ENCODE assay signal across 20 cellular contexts in genomic region chr18:29157905-29158304, GRCh38.
A peak's percentile ranks its signal among the peaks of the same experiment; 100 is the strongest.
DNase-seq lines count a peak whose midpoint lies in the region; ATAC-seq and TF ChIP-seq lines count a peak whose summit lies in the region.
"Had no signal": no experiment of that assay in that cellular context is flagged by ENCODE, and none has a peak within 500 bp of the region (broad histone marks: within the 10 kb centered on the region; RNA-seq: fewer than 3 reads in every experiment).

No MANE protein-coding gene starts in this region.

- no peaks in the 10 kb centered on the region for H3K36me3 ChIP-seq in RWPE2 (ENCODE audit: low read depth)
- no peaks in the 10 kb centered on the region for H3K36me3 ChIP-seq in osteoblast (ENCODE audit: insufficient read depth, low read length)
- H3K36me3 ChIP-seq: BLaER1 had no signal

- ATAC-seq in RWPE2 (ENCODE audit: low read depth) (no peak), HG03135 (IDR thresholded peaks at IDR 0.05; ENCODE audit: unreplicated experiment) (no peak)

- H3K4me2 ChIP-seq in osteoblast (ENCODE audit: insufficient read depth, low read length): peak overlapping the region; percentile 29
- H3K4me2 ChIP-seq: BLaER1 had no signal

- no peaks in the 10 kb centered on the region for H3K9me3 ChIP-seq in RWPE2 (ENCODE audit: severe bottlenecking)
- H3K9me3 ChIP-seq in osteoblast (ENCODE audit: low read depth, low read length): no peaks in the 10 kb centered on the region
- H3K9me3 ChIP-seq: BLaER1, Caco-2 had no signal

- peak; percentile 26 for DNase-seq in ELR (ENCODE audit: low read depth)
- no peak for DNase-seq in RWPE2 (ENCODE audit: low spot score)
- peak; percentile 16 for DNase-seq in dermis blood vessel endothelial cell
- DNase-seq in osteoblast (ENCODE audit: insufficient read length, low spot score, missing footprints): no peak
- no peak for DNase-seq in SIG-M5 (lab: John Stamatoyannopoulos, UW)
- DNase-seq in NCI-H748 treated with DMSO at 0.1 percent for 48 hours (lab: John Stamatoyannopoulos, UW): no peak
- DNase-seq: ACHN; Caco-2; CD4-positive, alpha-beta T cell; GDM1; KG1; MV-4-11; NCI-H1105 treated with DMSO at 0.1 percent for 48 hours; NCI-H2029 treated with DMSO at 0.1 percent for 48 hours; NCI-H345; NCI-H524; NCI-H82; Right ventricle myocardium superior had no signal

- H3K4me1 ChIP-seq in RWPE2 (ENCODE audit: insufficient read depth, poor library complexity, severe bottlenecking) (peaks cover 71% of the 10 kb centered on the region), osteoblast (ENCODE audit: insufficient read depth, low read length) (peaks cover 48% of the 10 kb centered on the region)
- H3K4me1 ChIP-seq: BLaER1, Caco-2 had no signal

- H4K20me1 ChIP-seq in osteoblast (ENCODE audit: insufficient read depth, low read length): no peaks in the 10 kb centered on the region
- H4K20me1 ChIP-seq: BLaER1 had no signal

- peak overlapping the region; percentile 100 for H3K27ac ChIP-seq in RWPE2 (ENCODE audit: poor library complexity, severe bottlenecking)
- peak overlapping the region; percentile 60 for H3K27ac ChIP-seq in osteoblast (ENCODE audit: low read depth, low read length)
- H3K27ac ChIP-seq: BLaER1 had no signal

- H3K4me3 ChIP-seq in RWPE2 (ENCODE audit: severe bottlenecking) (peak overlapping the region; percentile 11), osteoblast (ENCODE audit: insufficient read depth, low read length) (no peak overlapping the region)
- H3K4me3 ChIP-seq: BLaER1 had no signal

- no peaks in the 10 kb centered on the region for H3K79me2 ChIP-seq in osteoblast (ENCODE audit: insufficient read depth, low read length)

- no peaks in the 10 kb centered on the region for H3K27me3 ChIP-seq in RWPE2 (ENCODE audit: insufficient read depth, poor library complexity, severe bottlenecking)
- H3K27me3 ChIP-seq in osteoblast (ENCODE audit: insufficient read depth, low read length): no peaks in the 10 kb centered on the region
- H3K27me3 ChIP-seq: BLaER1 had no signal

- TF ChIP-seq CTCF in RWPE2 (IDR thresholded peaks at IDR 0.05; ENCODE audit: poor library complexity, severe bottlenecking): no peak
- no peak for TF ChIP-seq CTCF in osteoblast (IDR thresholded peaks at IDR 0.05; ENCODE audit: extremely low read depth, low read depth, low read length)

- H2AFZ ChIP-seq in osteoblast (ENCODE audit: low read length): no peak overlapping the region

Comparison
In these comparisons a context has a peak if more than half of its experiments do, and no peak if none do; other contexts are left out.
1. DNase-seq: peak in ELR (single experiment) and dermis blood vessel endothelial cell (single experiment); none in RWPE2 (single experiment), osteoblast (single experiment), SIG-M5 (single experiment) and NCI-H748 treated with DMSO at 0.1 percent for 48 hours (single experiment).